Comparison of ENCODE assay signal across 23 cellular contexts in genomic region chr17:12918132-12918531, GRCh38.
DNase-seq lines count a peak whose midpoint lies in the region; ATAC-seq and TF ChIP-seq lines count a peak whose summit lies in the region.
"Had no signal": no experiment of that assay in that cellular context is flagged by ENCODE, and none has a peak within 500 bp of the region (broad histone marks: within the 10 kb centered on the region; RNA-seq: fewer than 3 reads in every experiment).

No MANE protein-coding gene starts in this region.

- H3K36me3 Mint-ChIP-seq in activated CD8-positive, alpha-beta T cell treated with anti-CD3 and anti-CD28 coated beads for 36 hours (ENCODE audit: low read depth), result no peaks in the 10 kb centered on the region
- H3K36me3 Mint-ChIP-seq: CD4-positive, alpha-beta memory T cell; stimulated activated naive B cell treated with anti-CD40 and anti-IgM and Interleukin-4, amounts not matched to agents 10 μg/mL and 1 μg/mL and 100 μg/mL, for 72 hours had no signal

- CTCF ChIA-PET in activated CD8-positive, alpha-beta T cell treated with anti-CD3 and anti-CD28 coated beads for 36 hours (lab: Charles Lee), result no interaction called here

- DNase-seq in H4 (ENCODE audit: low spot score) (peak; percentile 68), MV-4-11 (lab: John Stamatoyannopoulos, UW) (peak; percentile 77), dorsolateral prefrontal cortex (peak in 8 of 10 donors; percentile 23 to 80 (median 49)), putamen (ENCODE audit: low spot score) (peak; percentile 31), SKM-1 treated with dmso at 0.1 percent for 144 hours (lab: John Stamatoyannopoulos, UW; ENCODE audit: unreplicated experiment) (no peak), left ventricle myocardium superior (no peak)
- DNase-seq in activated CD8-positive, alpha-beta T cell treated with anti-CD3 and anti-CD28 coated beads for 36 hours, result no peak
- DNase-seq: activated CD4-positive, alpha-beta T cell treated with anti-CD3 and anti-CD28 coated beads for 1 hour; activated CD8-positive, alpha-beta memory T cell treated with anti-CD3 and anti-CD28 coated beads for 24 hours; activated naive CD4-positive, alpha-beta T cell treated with anti-CD3 and anti-CD28 coated beads, Interleukin-2, amount 50 U/mL, for 16 hours; activated T-cell treated with anti-CD3 and anti-CD28 coated beads, Interleukin-2, amount 50 U/mL, for 4 hours; CD4-positive, alpha-beta memory T cell; cerebellar nuclear complex; DMS53; foreskin fibroblast; NCI-H1436 treated with DMSO at 0.1 percent for 48 hours; NCI-H2171; NCI-H526 treated with DMSO at 0.1 percent for 48 hours; Right ventricle myocardium superior; small intestine; stimulated activated CD4-positive, alpha-beta T cell treated with anti-CD3 and anti-CD28 coated beads, Interleukin-2, amount 100 ng/mL, for 48 hours; stimulated activated naive B cell treated with anti-CD40 and anti-IgM and Interleukin-4, amounts not matched to agents 10 μg/mL and 1 μg/mL and 100 μg/mL, for 72 hours had no signal

- no peaks in the 10 kb centered on the region for H3K9me3 Mint-ChIP-seq in activated CD8-positive, alpha-beta T cell treated with anti-CD3 and anti-CD28 coated beads for 36 hours
- H3K9me3 Mint-ChIP-seq: activated T-cell treated with anti-CD3 and anti-CD28 coated beads, Interleukin-2, amount 50 U/mL, for 4 hours; CD4-positive, alpha-beta memory T cell; stimulated activated naive B cell treated with anti-CD40 and anti-IgM and Interleukin-4, amounts not matched to agents 10 μg/mL and 1 μg/mL and 100 μg/mL, for 72 hours had no signal

- peak overlapping the region in 28 of 59 donors; percentile 11 to 86 (median 54) for H3K27ac ChIP-seq in dorsolateral prefrontal cortex
- H3K27ac ChIP-seq: ascending aorta had no signal

- POLR2A ChIA-PET in activated CD8-positive, alpha-beta T cell treated with anti-CD3 and anti-CD28 coated beads for 36 hours (lab: Charles Lee), result no interaction called here

- no peaks in the 10 kb centered on the region for H3K27me3 ChIP-seq in dorsolateral prefrontal cortex
- H3K27me3 ChIP-seq: ascending aorta had no signal

- intact Hi-C loops in dorsolateral prefrontal cortex (cut with DNase I) (no loop called here), left ventricle myocardium superior (cut with micrococcal nuclease) (no loop called here)
- intact Hi-C loops in activated CD8-positive, alpha-beta T cell treated with anti-CD3 and anti-CD28 coated beads for 36 hours (cut with micrococcal nuclease), result no loop called here

- no peak for TF ChIP-seq CTCF in dorsolateral prefrontal cortex (IDR thresholded peaks at IDR 0.05 in 54 of 56, conservative IDR thresholded peaks at IDR 0.05 in 2 of 56; ENCODE audit: low read depth in 1 of 56, partially characterized antibody in 56 of 56)
- no peak for TF ChIP-seq CTCF in activated CD8-positive, alpha-beta T cell treated with anti-CD3 and anti-CD28 coated beads for 36 hours (IDR thresholded peaks at IDR 0.05)

- no peaks in the 10 kb centered on the region for H3K4me1 Mint-ChIP-seq in activated CD8-positive, alpha-beta T cell treated with anti-CD3 and anti-CD28 coated beads for 36 hours (ENCODE audit: low read depth)
- H3K4me1 Mint-ChIP-seq: CD4-positive, alpha-beta memory T cell; stimulated activated naive B cell treated with anti-CD40 and anti-IgM and Interleukin-4, amounts not matched to agents 10 μg/mL and 1 μg/mL and 100 μg/mL, for 72 hours had no signal

- no peaks in the 10 kb centered on the region for H3K27me3 Mint-ChIP-seq in activated CD8-positive, alpha-beta T cell treated with anti-CD3 and anti-CD28 coated beads for 36 hours
- H3K27me3 Mint-ChIP-seq: stimulated activated naive B cell treated with anti-CD40 and anti-IgM and Interleukin-4, amounts not matched to agents 10 μg/mL and 1 μg/mL and 100 μg/mL, for 72 hours had no signal

- no peak overlapping the region for H3K27ac Mint-ChIP-seq in activated CD8-positive, alpha-beta T cell treated with anti-CD3 and anti-CD28 coated beads for 36 hours
- H3K27ac Mint-ChIP-seq: CD4-positive, alpha-beta memory T cell; stimulated activated naive B cell treated with anti-CD40 and anti-IgM and Interleukin-4, amounts not matched to agents 10 μg/mL and 1 μg/mL and 100 μg/mL, for 72 hours had no signal

- H3K4me3 ChIP-seq in dorsolateral prefrontal cortex, result peak overlapping the region in 1 of 59 donors; percentile 8
- H3K4me3 ChIP-seq: ascending aorta had no signal

- ATAC-seq in activated CD8-positive, alpha-beta T cell treated with anti-CD3 and anti-CD28 coated beads for 36 hours, result no peak
- no peak for ATAC-seq in left ventricle myocardium superior
- ATAC-seq: activated T-cell treated with anti-CD3 and anti-CD28 coated beads, Interleukin-2, amount 50 U/mL, for 4 hours; stimulated activated naive B cell treated with anti-CD40 and anti-IgM and Interleukin-4, amounts not matched to agents 10 μg/mL and 1 μg/mL and 100 μg/mL, for 72 hours had no signal

- no peak overlapping the region for H3K4me3 Mint-ChIP-seq in activated CD8-positive, alpha-beta T cell treated with anti-CD3 and anti-CD28 coated beads for 36 hours
- H3K4me3 Mint-ChIP-seq: activated T-cell treated with anti-CD3 and anti-CD28 coated beads, Interleukin-2, amount 50 U/mL, for 4 hours; CD4-positive, alpha-beta memory T cell; stimulated activated naive B cell treated with anti-CD40 and anti-IgM and Interleukin-4, amounts not matched to agents 10 μg/mL and 1 μg/mL and 100 μg/mL, for 72 hours had no signal

Comparison
In these comparisons a context has a peak if more than half of its experiments do, and no peak if none do; other contexts are left out.
1. DNase-seq: peak in H4 (single experiment), MV-4-11 (single experiment), dorsolateral prefrontal cortex (8 of 10) and putamen (single experiment); none in SKM-1 treated with dmso at 0.1 percent for 144 hours (single experiment), activated CD8-positive, alpha-beta T cell treated with anti-CD3 and anti-CD28 coated beads for 36 hours (single experiment) and left ventricle myocardium superior (single experiment).